20 cellular contexts compared by ENCODE assay signal in the genomic region with DNA sequence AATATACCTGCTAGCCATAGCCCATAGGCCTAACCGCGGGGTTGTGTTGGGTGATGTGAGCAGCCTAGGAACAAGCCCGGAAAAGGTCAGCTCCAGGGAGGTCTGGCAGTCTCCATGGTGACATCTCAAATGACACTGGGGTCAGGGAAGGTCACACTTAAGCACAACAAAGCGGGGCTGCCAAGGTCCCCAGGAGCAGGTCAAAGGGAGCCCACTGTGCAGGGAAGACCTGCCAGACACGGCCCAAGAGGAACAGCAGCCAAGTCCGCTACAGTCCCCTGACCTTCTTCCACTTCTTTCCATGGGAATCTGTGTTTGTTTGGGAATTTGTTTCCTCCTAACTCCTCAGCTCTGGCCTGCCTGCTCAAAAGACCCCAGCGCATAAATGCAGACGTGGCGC.
"Had no signal": no experiment of that assay in that cellular context is flagged by ENCODE, and none has a peak within 500 bp of the region (broad histone marks: within the 10 kb centered on the region; RNA-seq: fewer than 3 reads in every experiment).

No MANE protein-coding gene starts in this region.

- H3K27ac ChIP-seq: neutrophil had no signal

- H3K4me1 Mint-ChIP-seq: activated CD4-positive, alpha-beta T cell treated with anti-CD3 and anti-CD28 coated beads, Interleukin-2, amount 10 ng/mL, durations not matched to agents 7 days and 5 days; activated naive CD4-positive, alpha-beta T cell treated with anti-CD3 and anti-CD28 coated beads, Interleukin-2, amount 10 ng/mL, durations not matched to agents 7 days and 5 days; activated naive CD8-positive, alpha-beta T cell treated with anti-CD3 and anti-CD28 coated beads, Interleukin-2, amount 50 U/mL, for 24 hours; immature natural killer cell had no signal

- H3K36me3 ChIP-seq: neutrophil, pancreas, thyroid gland had no signal

- H3K36me3 Mint-ChIP-seq: activated naive CD4-positive, alpha-beta T cell treated with anti-CD3 and anti-CD28 coated beads, Interleukin-2, amount 10 ng/mL, durations not matched to agents 7 days and 5 days; immature natural killer cell had no signal

- H3K9me3 ChIP-seq: neutrophil, pancreas, thyroid gland had no signal

- H3K4me3 ChIP-seq: lung, thyroid gland had no signal

- H3K9me3 Mint-ChIP-seq: activated CD4-positive, alpha-beta T cell treated with anti-CD3 and anti-CD28 coated beads, Interleukin-2, amount 10 ng/mL, durations not matched to agents 7 days and 5 days; activated naive CD4-positive, alpha-beta T cell treated with anti-CD3 and anti-CD28 coated beads, Interleukin-2, amount 10 ng/mL, durations not matched to agents 7 days and 5 days; activated naive CD8-positive, alpha-beta T cell treated with anti-CD3 and anti-CD28 coated beads, Interleukin-2, amount 50 U/mL, for 24 hours; activated T-cell treated with anti-CD3 and anti-CD28 coated beads, Interleukin-2, amount 50 U/mL, for 4 hours; T-helper 1 cell treated with Interleukin-12 subunit alpha and Interleukin-12 subunit beta and Interleukin-4 antibody, amounts not matched to agents 30 μg/mL and 1 μg/mL, for 36 hours had no signal

- H3K27ac Mint-ChIP-seq: activated CD4-positive, alpha-beta T cell treated with anti-CD3 and anti-CD28 coated beads, Interleukin-2, amount 10 ng/mL, durations not matched to agents 7 days and 5 days; activated CD8-positive, alpha-beta T cell treated with anti-CD3 and anti-CD28 coated beads, Interleukin-2, amount 10 ng/mL, durations not matched to agents 7 days and 5 days; activated naive CD4-positive, alpha-beta T cell treated with anti-CD3 and anti-CD28 coated beads, Interleukin-2, amount 10 ng/mL, durations not matched to agents 7 days and 5 days; activated naive CD8-positive, alpha-beta T cell treated with anti-CD3 and anti-CD28 coated beads, Interleukin-2, amount 50 U/mL, for 24 hours; immature natural killer cell; T-helper 1 cell treated with Interleukin-12 subunit alpha and Interleukin-12 subunit beta and Interleukin-4 antibody, amounts not matched to agents 30 μg/mL and 1 μg/mL, for 36 hours had no signal

- H3K4me1 ChIP-seq: thyroid gland had no signal

- ATAC-seq: activated CD4-positive, CD25-positive, alpha-beta regulatory T cell treated with anti-CD3 and anti-CD28 coated beads, Interleukin-2, amount 50 U/mL, for 24 hours; activated CD8-positive, alpha-beta T cell treated with anti-CD3 and anti-CD28 coated beads, Interleukin-2, amount 10 ng/mL, durations not matched to agents 7 days and 5 days; activated naive CD8-positive, alpha-beta T cell treated with anti-CD3 and anti-CD28 coated beads, Interleukin-2, amount 50 U/mL, for 24 hours; activated T-cell treated with anti-CD3 and anti-CD28 coated beads, Interleukin-2, amount 50 U/mL, for 4 hours had no signal

- H3K4me3 Mint-ChIP-seq: activated CD4-positive, alpha-beta T cell treated with anti-CD3 and anti-CD28 coated beads, Interleukin-2, amount 10 ng/mL, durations not matched to agents 7 days and 5 days; activated CD8-positive, alpha-beta T cell treated with anti-CD3 and anti-CD28 coated beads, Interleukin-2, amount 10 ng/mL, durations not matched to agents 7 days and 5 days; activated naive CD4-positive, alpha-beta T cell treated with anti-CD3 and anti-CD28 coated beads, Interleukin-2, amount 10 ng/mL, durations not matched to agents 7 days and 5 days; activated naive CD8-positive, alpha-beta T cell treated with anti-CD3 and anti-CD28 coated beads, Interleukin-2, amount 50 U/mL, for 24 hours; activated T-cell treated with anti-CD3 and anti-CD28 coated beads, Interleukin-2, amount 50 U/mL, for 4 hours; brain; immature natural killer cell; T-helper 1 cell treated with Interleukin-12 subunit alpha and Interleukin-12 subunit beta and Interleukin-4 antibody, amounts not matched to agents 30 μg/mL and 1 μg/mL, for 36 hours had no signal

- H3K27me3 Mint-ChIP-seq: activated naive CD8-positive, alpha-beta T cell treated with anti-CD3 and anti-CD28 coated beads, Interleukin-2, amount 50 U/mL, for 24 hours had no signal

- DNase-seq: activated CD4-positive, alpha-beta T cell treated with anti-CD3 and anti-CD28 coated beads, Interleukin-2, amount 10 ng/mL, durations not matched to agents 7 days and 5 days; activated CD8-positive, alpha-beta T cell treated with anti-CD3 and anti-CD28 coated beads, Interleukin-2, amount 10 ng/mL, durations not matched to agents 7 days and 5 days; activated naive CD4-positive, alpha-beta T cell treated with anti-CD3 and anti-CD28 coated beads, Interleukin-2, amount 10 ng/mL, durations not matched to agents 7 days and 5 days; activated naive CD8-positive, alpha-beta T cell treated with anti-CD3 and anti-CD28 coated beads, Interleukin-2, amount 50 U/mL, for 24 hours; activated T-cell treated with anti-CD3 and anti-CD28 coated beads, Interleukin-2, amount 50 U/mL, for 4 hours; caudate nucleus; erythroblast; immature natural killer cell; kidney glomerular epithelial cell; pancreas; stimulated activated CD4-positive, alpha-beta T cell treated with anti-CD3 and anti-CD28 coated beads, Interleukin-12 subunit alpha, Interleukin-12 subunit beta, amount 100 ng/mL, for 4 hours; stimulated activated CD4-positive, alpha-beta T cell treated with anti-CD3 and anti-CD28 coated beads, Interleukin-1b, Interleukin-23, amount 100 ng/mL, for 48 hours; stimulated activated CD8-positive, alpha-beta memory T cell treated with anti-CD3 and anti-CD28 coated beads, Interleukin-4, amount 100 ng/mL, for 48 hours; stimulated activated naive CD4-positive, alpha-beta T cell; thyroid gland had no signal

- H3K27me3 ChIP-seq: pancreas, thyroid gland had no signal
